8 cellular contexts compared by ENCODE assay signal in genomic region chr1:27152004-27152828, GRCh38. TPM values are rescaled to one million over a fixed set of nuclear protein-coding genes. Genes with fewer than 3 reads are reported as not detected.
DNase-seq lines count a peak whose midpoint lies in the region; ATAC-seq and TF ChIP-seq lines count a peak whose summit lies in the region.

No MANE protein-coding gene starts in this region.

- POLR2A ChIA-PET in T-cell (lab: Charles Lee): no interaction called here

- intact Hi-C loops in gastrocnemius medialis (cut with DNase I; ENCODE audit: low total_unique reads): no loop called here

- H3K4me3 Mint-ChIP-seq in T-cell: peak overlapping the region; percentile 84 to 93 (median 86)

- no peaks in the 10 kb centered on the region for H3K36me3 ChIP-seq in gastrocnemius medialis

- peak overlapping the region; percentile 82 to 85 for H3K27ac Mint-ChIP-seq in T-cell

- H3K27me3 Mint-ChIP-seq in T-cell: no peaks in the 10 kb centered on the region

- no peaks in the 10 kb centered on the region for H3K27me3 ChIP-seq in gastrocnemius medialis

- peaks cover 66 to 71% of the 10 kb centered on the region in 2 donors for H3K4me1 ChIP-seq in gastrocnemius medialis

- H3K9me3 Mint-ChIP-seq in T-cell: no peaks in the 10 kb centered on the region

- peak overlapping the region; percentile 86 to 92 (median 90) for H3K27ac ChIP-seq in gastrocnemius medialis

- CTCF ChIA-PET in T-cell (lab: Charles Lee): interaction anchor here in 1 of 2 donors (0.6 to 1.2 kb wide), 2 partner anchors 13 to 95 kb away, joined by 3 read pairs; no protein-coding TSS in a partner anchor

- no peaks in the 10 kb centered on the region for H3K9me3 ChIP-seq in gastrocnemius medialis

- H3K4me3 ChIP-seq in fibroblast of villous mesenchyme (ENCODE audit: low read depth, low read length) (peak overlapping the region; percentile 74), gastrocnemius medialis (peak overlapping the region; percentile 22 to 68 (median 44))

- in situ Hi-C loops in G401 (cut with HindIII; ENCODE audit: low sequenced_read_pairs) (no loop called here), gastrocnemius medialis (cut with MboI; ENCODE audit: low sequenced_read_pairs in 4 of 4) (loop anchor here in 1 of 4 donors (5.0 kb wide), 1 partner anchor 40 kb away; no protein-coding TSS in a partner anchor)

- DNase-seq in G401 (ENCODE audit: low spot score): peak; percentile 66
- DNase-seq in T-cell: no peak
- DNase-seq in fibroblast of villous mesenchyme (ENCODE audit: low read depth): peak; percentile 25
- DNase-seq in gastrocnemius medialis: no peak
- DNase-seq in NCI-H82 (lab: John Stamatoyannopoulos, UW): no peak
- no peak for DNase-seq in activated CD4-positive, CD25-positive, alpha-beta regulatory T cell treated with anti-CD3 and anti-CD28 coated beads, Interleukin-2, amount 50 U/mL, for 72 hours

- H3K4me1 Mint-ChIP-seq in T-cell: peaks cover 71 to 74% (median 72%) of the 10 kb centered on the region in 3 donors

- peaks cover 4% of the 10 kb centered on the region for H3K36me3 Mint-ChIP-seq in T-cell

- ATAC-seq in T-cell (replicated peaks in 1 of 4): no peak
- ATAC-seq in gastrocnemius medialis: no peak
- no peak for ATAC-seq in HG02970 (IDR thresholded peaks at IDR 0.05; ENCODE audit: low FRiP score, unreplicated experiment)
- ATAC-seq in GM19395 (IDR thresholded peaks at IDR 0.05; ENCODE audit: unreplicated experiment): no peak

- TF ChIP-seq CTCF in fibroblast of villous mesenchyme (IDR thresholded peaks at IDR 0.05; ENCODE audit: insufficient read depth, low read depth, low read length) (no peak), gastrocnemius medialis (IDR thresholded peaks at IDR 0.05 in 4 of 5, conservative IDR thresholded peaks at IDR 0.05 in 1 of 5) (no peak)

- no peak for TF ChIP-seq POLR2A in gastrocnemius medialis (IDR thresholded peaks at IDR 0.05)

RNA-seq across cellular contexts. Expression of gene SLC9A1, which starts 2.7 kb away (rescaled TPM):
- total RNA-seq in G401 (2014; rRNA removed; shearing (Covaris generic)): 1.4 and 4.2 TPM in 2 replicates
- total RNA-seq in T-cell (10 to 100 TPM; 14.6 to 24.4 (median 18.5) TPM), fibroblast of villous mesenchyme (6.0 and 7.4 TPM in 2 replicates), gastrocnemius medialis (1 to 10 TPM; 2.5 to 4.3 (median 3.7) TPM)

Comparison
In these comparisons a context has a peak if more than half of its experiments do, and no peak if none do; other contexts are left out.
1. DNase-seq: peak in G401 (single experiment) and fibroblast of villous mesenchyme (single experiment); none in T-cell (0 of 34), gastrocnemius medialis (0 of 2), NCI-H82 (single experiment) and activated CD4-positive, CD25-positive, alpha-beta regulatory T cell treated with anti-CD3 and anti-CD28 coated beads, Interleukin-2, amount 50 U/mL, for 72 hours (single experiment).